In the genomic region with DNA sequence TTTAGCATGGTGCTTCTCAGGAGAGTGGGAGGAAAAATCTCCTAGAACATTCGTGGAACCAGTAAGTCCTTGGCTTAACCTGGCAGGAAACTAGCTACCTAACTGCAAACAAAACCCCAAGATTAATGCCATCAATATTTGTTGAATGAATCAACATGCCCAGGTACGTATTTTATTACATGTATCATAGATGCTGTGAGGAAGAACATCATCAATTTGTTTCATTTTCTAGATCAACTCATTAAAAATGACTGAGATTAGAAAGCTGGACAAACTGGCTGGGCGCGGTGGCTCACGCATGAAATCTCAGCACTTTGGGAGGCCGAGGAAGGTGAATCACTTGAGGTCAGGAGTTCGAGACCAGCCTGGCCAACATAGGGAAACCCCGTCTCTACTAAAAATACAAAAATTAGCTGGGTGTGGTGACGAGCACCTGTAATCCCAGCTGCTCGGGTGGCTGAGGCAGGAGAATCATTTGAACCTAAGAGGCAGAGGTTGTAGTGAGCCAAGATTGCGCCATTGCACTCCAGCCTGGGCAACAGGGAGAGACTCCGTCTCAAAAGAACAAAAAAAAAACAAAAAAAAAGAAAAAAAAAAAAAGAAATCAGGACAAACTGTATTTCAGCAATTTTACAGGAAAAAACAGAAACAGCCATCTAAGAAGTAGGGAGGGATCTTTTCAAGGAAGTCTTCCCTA, we compare ENCODE assay signal across 1 cellular context.
TF ChIP-seq lines count a peak whose summit lies in the region.

No MANE protein-coding gene starts in this region.

TF ChIP-seq in IMR-90, 13 proteins besides CTCF, POLR2A, EP300 and RAD21 (continued from another document):
- no peak for TF ChIP-seq SMC3 (IDR thresholded peaks at IDR 0.05; ENCODE audit: low read depth, low read length)
- no peak for TF ChIP-seq CEBPB (IDR thresholded peaks at IDR 0.05; ENCODE audit: low read depth, low read length)
- no peak for TF ChIP-seq CHD1 (IDR thresholded peaks at IDR 0.05; ENCODE audit: low read depth, low read length)
- TF ChIP-seq FOS (IDR thresholded peaks at IDR 0.05; ENCODE audit: low read depth, low read length) = no peak
- TF ChIP-seq, protein P1, sequence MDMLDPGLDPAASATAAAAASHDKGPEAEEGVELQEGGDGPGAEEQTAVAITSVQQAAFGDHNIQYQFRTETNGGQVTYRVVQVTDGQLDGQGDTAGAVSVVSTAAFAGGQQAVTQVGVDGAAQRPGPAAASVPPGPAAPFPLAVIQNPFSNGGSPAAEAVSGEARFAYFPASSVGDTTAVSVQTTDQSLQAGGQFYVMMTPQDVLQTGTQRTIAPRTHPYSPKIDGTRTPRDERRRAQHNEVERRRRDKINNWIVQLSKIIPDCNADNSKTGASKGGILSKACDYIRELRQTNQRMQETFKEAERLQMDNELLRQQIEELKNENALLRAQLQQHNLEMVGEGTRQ (IDR thresholded peaks at IDR 0.05; ENCODE audit: low read depth, low read length) = no peak
- TF ChIP-seq NFE2L2 (IDR thresholded peaks at IDR 0.05; ENCODE audit: low read depth, low read length) = no peak
